ENCODE assay signal across 14 cellular contexts in genomic region chr2:101733257-101733993, GRCh38. TPM values are rescaled to one million over a fixed set of nuclear protein-coding genes. Genes with fewer than 3 reads are reported as not detected.
DNase-seq lines count a peak whose midpoint lies in the region; ATAC-seq, FAIRE-seq and TF ChIP-seq lines count a peak whose summit lies in the region.
"Had no signal": no experiment of that assay in that cellular context is flagged by ENCODE, and none has a peak within 500 bp of the region (broad histone marks: within the 10 kb centered on the region; RNA-seq: fewer than 3 reads in every experiment).

No MANE protein-coding gene starts in this region.

- no peaks in the 10 kb centered on the region for H3K27me3 Mint-ChIP-seq in chondrocyte (ENCODE audit: low read depth)
- no peaks in the 10 kb centered on the region for H3K27me3 Mint-ChIP-seq in naive thymus-derived CD4-positive, alpha-beta T cell
- H3K27me3 Mint-ChIP-seq: activated CD8-positive, alpha-beta memory T cell treated with anti-CD3 and anti-CD28 coated beads, Interleukin-2, amount 10 ng/mL, durations not matched to agents 7 days and 5 days had no signal

- H3K4me3 ChIP-seq in BE2C (ENCODE audit: low read depth, low read length) = no peak overlapping the region
- no peak overlapping the region for H3K4me3 ChIP-seq in naive thymus-derived CD4-positive, alpha-beta T cell (ENCODE audit: low read length)

- intact Hi-C loops in naive thymus-derived CD4-positive, alpha-beta T cell (cut with micrococcal nuclease) = loop anchor here (5.0 kb wide), 1 partner anchor 36 kb away; the partner anchor contains the start of gene MAP4K4 (in 2 of the 2)

- peak overlapping the region; percentile 34 for H3K27ac Mint-ChIP-seq in chondrocyte (ENCODE audit: unreplicated experiment)
- H3K27ac Mint-ChIP-seq in naive thymus-derived CD4-positive, alpha-beta T cell = peak overlapping the region in 8 of 9 donors; percentile 4 to 90 (median 62)
- H3K27ac Mint-ChIP-seq: activated CD8-positive, alpha-beta memory T cell treated with anti-CD3 and anti-CD28 coated beads, Interleukin-2, amount 10 ng/mL, durations not matched to agents 7 days and 5 days had no signal

- CTCF ChIA-PET in naive thymus-derived CD4-positive, alpha-beta T cell (lab: Charles Lee) = interaction anchor here (0.9 to 1.4 kb wide), 3 partner anchors 11 to 80 kb away, joined by 3 read pairs; no protein-coding TSS in a partner anchor

- DNase-seq in BE2C (peak; percentile 9), HuH-7 (ENCODE audit: low spot score) (peak; percentile 31), chondrocyte (ENCODE audit: low spot score) (no peak), SHP77 treated with DMSO at 0.1 percent for 48 hours (lab: John Stamatoyannopoulos, UW) (no peak), SIG-M5 treated with dmso at 0.1 percent for 504 hours (lab: John Stamatoyannopoulos, UW; ENCODE audit: unreplicated experiment) (no peak), GM12891 (ENCODE audit: insufficient read length, low spot score) (no peak)
- no peak for DNase-seq in naive thymus-derived CD4-positive, alpha-beta T cell
- DNase-seq in activated CD8-positive, alpha-beta memory T cell treated with anti-CD3 and anti-CD28 coated beads, Interleukin-2, amount 50 U/mL, for 48 hours = no peak
- DNase-seq: activated CD8-positive, alpha-beta memory T cell treated with anti-CD3 and anti-CD28 coated beads, Interleukin-2, amount 10 ng/mL, durations not matched to agents 7 days and 5 days; central memory CD4-positive, alpha-beta T cell; mesendoderm; MM.1S had no signal

- TF ChIP-seq CTCF in BE2C (IDR thresholded peaks at IDR 0.05; ENCODE audit: low read depth, low read length) (no peak), chondrocyte (IDR thresholded peaks at IDR 0.05) (no peak)

- no peaks in the 10 kb centered on the region for H3K9me3 Mint-ChIP-seq in chondrocyte (ENCODE audit: low read depth)
- no peaks in the 10 kb centered on the region for H3K9me3 Mint-ChIP-seq in naive thymus-derived CD4-positive, alpha-beta T cell

- no peak for FAIRE-seq in GM12891 (lab: Jason Lieb, UNC)
- FAIRE-seq: frontal cortex, GM12892 had no signal

- no peak for TF ChIP-seq POLR2A in GM12891 (IDR thresholded peaks at IDR 0.05; ENCODE audit: low read depth, low read length)

- H3K27me3 ChIP-seq in BE2C = no peaks in the 10 kb centered on the region
- H3K27me3 ChIP-seq in naive thymus-derived CD4-positive, alpha-beta T cell (ENCODE audit: control insufficient read depth in 2 of 2, insufficient read depth in 2 of 2, low read length in 2 of 2) = no peaks in the 10 kb centered on the region

- ATAC-seq in naive thymus-derived CD4-positive, alpha-beta T cell = no peak
- ATAC-seq: activated CD8-positive, alpha-beta memory T cell treated with anti-CD3 and anti-CD28 coated beads, Interleukin-2, amount 10 ng/mL, durations not matched to agents 7 days and 5 days had no signal

- H3K36me3 ChIP-seq in BE2C = no peaks in the 10 kb centered on the region
- H3K36me3 ChIP-seq in naive thymus-derived CD4-positive, alpha-beta T cell (ENCODE audit: control insufficient read depth in 2 of 3, insufficient read depth in 3 of 3, low read length in 3 of 3) = peaks cover 0 to 3% (median 0%) of the 10 kb centered on the region in 3 experiments

- no peak overlapping the region for H3K27ac ChIP-seq in naive thymus-derived CD4-positive, alpha-beta T cell (ENCODE audit: low read depth, low read length)

- POLR2A ChIA-PET in naive thymus-derived CD4-positive, alpha-beta T cell (lab: Charles Lee) = interaction anchor here (0.5 to 1.6 kb wide), 5 partner anchors 11 to 421 kb away, joined by 3 to 6 read pairs (median 4); no protein-coding TSS in a partner anchor

- H3K4me1 ChIP-seq in BE2C = no peaks in the 10 kb centered on the region; the same call in 1 of the 2 replicates
- peaks cover 49 to 74% of the 10 kb centered on the region in 2 donors for H3K4me1 ChIP-seq in naive thymus-derived CD4-positive, alpha-beta T cell (ENCODE audit: control insufficient read depth in 2 of 2, insufficient read depth in 2 of 2, low read length in 2 of 2)

- H3K36me3 Mint-ChIP-seq in chondrocyte (ENCODE audit: low read depth) = no peaks in the 10 kb centered on the region
- peaks cover 0 to 4% (median 0%) of the 10 kb centered on the region in 5 donors for H3K36me3 Mint-ChIP-seq in naive thymus-derived CD4-positive, alpha-beta T cell
- H3K36me3 Mint-ChIP-seq: activated CD8-positive, alpha-beta memory T cell treated with anti-CD3 and anti-CD28 coated beads, Interleukin-2, amount 10 ng/mL, durations not matched to agents 7 days and 5 days had no signal

- no peak overlapping the region for H3K4me3 Mint-ChIP-seq in chondrocyte (ENCODE audit: unreplicated experiment)
- H3K4me3 Mint-ChIP-seq in naive thymus-derived CD4-positive, alpha-beta T cell = peak overlapping the region in 8 of 10 donors; percentile 4 to 70 (median 38)
- H3K4me3 Mint-ChIP-seq: activated CD8-positive, alpha-beta memory T cell treated with anti-CD3 and anti-CD28 coated beads, Interleukin-2, amount 10 ng/mL, durations not matched to agents 7 days and 5 days had no signal

- H3K9me3 ChIP-seq in BE2C = no peaks in the 10 kb centered on the region
- no peaks in the 10 kb centered on the region for H3K9me3 ChIP-seq in naive thymus-derived CD4-positive, alpha-beta T cell (ENCODE audit: control insufficient read depth in 2 of 3, low read length in 3 of 3)

- peaks cover 68% of the 10 kb centered on the region for H3K4me1 Mint-ChIP-seq in chondrocyte (ENCODE audit: low read depth)
- peaks cover 71 to 92% (median 87%) of the 10 kb centered on the region in 7 donors for H3K4me1 Mint-ChIP-seq in naive thymus-derived CD4-positive, alpha-beta T cell

TF ChIP-seq in GM12891, 5 proteins besides CTCF, POLR2A, EP300 and RAD21:
- TF ChIP-seq PAX5 (IDR thresholded peaks at IDR 0.05; ENCODE audit: insufficient read depth, low read length, severe bottlenecking) (no peak), TAF1 (IDR thresholded peaks at IDR 0.05; ENCODE audit: low read depth, low read length) (no peak), POU2F2 (IDR thresholded peaks at IDR 0.05; ENCODE audit: low read depth, low read length) (no peak), POLR2AphosphoS5 (IDR thresholded peaks at IDR 0.05; ENCODE audit: low read depth, low read length) (no peak), SPI1 (IDR thresholded peaks at IDR 0.05; ENCODE audit: low read depth, low read length) (no peak)

RNA-seq across cellular contexts. Expression of gene MAP4K4, which starts 35.9 kb away (rescaled TPM):
- 31.0 TPM for polyA plus RNA-seq in BE2C (2012; ENCODE audit: insufficient read depth, insufficient read length, low read depth)
- 98.2 to 122 TPM (median 121 TPM) in 3 replicates for total RNA-seq in chondrocyte
- 100 to 1,000 TPM; 104 to 138 (median 128) TPM for total RNA-seq in naive thymus-derived CD4-positive, alpha-beta T cell
- 10 to 100 TPM; 13.6 to 14.2 TPM for polyA plus RNA-seq in naive thymus-derived CD4-positive, alpha-beta T cell
- polyA plus RNA-seq in GM12891 (2012; ENCODE audit: low read depth, missing spikeins) = 1.3 TPM

Comparison
In these comparisons a context has a peak if more than half of its experiments do, and no peak if none do; other contexts are left out.
1. DNase-seq: peak in BE2C (single experiment) and HuH-7 (single experiment); none in chondrocyte (single experiment), naive thymus-derived CD4-positive, alpha-beta T cell (0 of 9), SHP77 treated with DMSO at 0.1 percent for 48 hours (single experiment), SIG-M5 treated with dmso at 0.1 percent for 504 hours (single experiment), GM12891 (single experiment) and activated CD8-positive, alpha-beta memory T cell treated with anti-CD3 and anti-CD28 coated beads, Interleukin-2, amount 50 U/mL, for 48 hours (single experiment).